18 cellular contexts compared by ENCODE assay signal in genomic region chr4:8863759-8864682, GRCh38. TPM values are rescaled to one million over a fixed set of nuclear protein-coding genes. Genes with fewer than 3 reads are reported as not detected.
DNase-seq lines count a peak whose midpoint lies in the region; ATAC-seq, FAIRE-seq and TF ChIP-seq lines count a peak whose summit lies in the region.
"Had no signal": no experiment of that assay in that cellular context is flagged by ENCODE, and none has a peak within 500 bp of the region (broad histone marks: within the 10 kb centered on the region; RNA-seq: fewer than 3 reads in every experiment).

No MANE protein-coding gene starts in this region.

- peaks cover 16% of the 10 kb centered on the region for H3K4me1 Mint-ChIP-seq in nephron progenitor cell
- H3K4me1 Mint-ChIP-seq in stimulated activated naive B cell treated with anti-CD40 and anti-IgM and Interleukin-4, amounts not matched to agents 10 μg/mL and 1 μg/mL and 100 μg/mL, for 72 hours = peaks cover 16 to 31% of the 10 kb centered on the region in 2 donors
- no peaks in the 10 kb centered on the region for H3K4me1 Mint-ChIP-seq in CD4-positive, alpha-beta T cell (ENCODE audit: low read depth)

- no peak for TF ChIP-seq RAD21 in H1 (IDR thresholded peaks at IDR 0.05 in 1 of 2, conservative IDR thresholded peaks at IDR 0.05 in 1 of 2; ENCODE audit: low read depth in 2 of 2, low read length in 2 of 2)

- H3K23me2 ChIP-seq in H1 (ENCODE audit: low read depth, low read length) = no peaks in the 10 kb centered on the region; the same call in 1 of the 2 replicates

- no peak overlapping the region for H3K27ac Mint-ChIP-seq in nephron progenitor cell
- peak overlapping the region; percentile 32 for H3K27ac Mint-ChIP-seq in stimulated activated naive B cell treated with anti-CD40 and anti-IgM and Interleukin-4, amounts not matched to agents 10 μg/mL and 1 μg/mL and 100 μg/mL, for 72 hours
- no peak overlapping the region for H3K27ac Mint-ChIP-seq in CD4-positive, alpha-beta T cell
- H3K27ac Mint-ChIP-seq: CD4-positive, CD25-positive, alpha-beta regulatory T cell; HFFc6 had no signal

- H3K27me3 Mint-ChIP-seq in nephron progenitor cell (ENCODE audit: low read depth, poor library complexity) = peaks cover 97% of the 10 kb centered on the region
- H3K27me3 Mint-ChIP-seq in stimulated activated naive B cell treated with anti-CD40 and anti-IgM and Interleukin-4, amounts not matched to agents 10 μg/mL and 1 μg/mL and 100 μg/mL, for 72 hours = peaks cover 66 to 84% of the 10 kb centered on the region in 2 donors
- peaks cover 57% of the 10 kb centered on the region for H3K27me3 Mint-ChIP-seq in CD4-positive, alpha-beta T cell

- H3K79me2 ChIP-seq in H1 (ENCODE audit: control insufficient read depth in 1 of 2, insufficient read depth in 2 of 2, low read length in 2 of 2) = no peaks in the 10 kb centered on the region

- H3K56ac ChIP-seq in H1 (replicated peaks; ENCODE audit: insufficient read length, low read depth, low read length) = no peak overlapping the region

- no peaks in the 10 kb centered on the region for H3K36me3 Mint-ChIP-seq in nephron progenitor cell (ENCODE audit: low read depth)
- H3K36me3 Mint-ChIP-seq in stimulated activated naive B cell treated with anti-CD40 and anti-IgM and Interleukin-4, amounts not matched to agents 10 μg/mL and 1 μg/mL and 100 μg/mL, for 72 hours = peaks cover 9 to 12% of the 10 kb centered on the region in 2 donors
- no peaks in the 10 kb centered on the region for H3K36me3 Mint-ChIP-seq in CD4-positive, alpha-beta T cell (ENCODE audit: low read depth)
- H3K36me3 Mint-ChIP-seq: CD4-positive, CD25-positive, alpha-beta regulatory T cell had no signal

- H4K91ac ChIP-seq in H1 (replicated peaks; ENCODE audit: insufficient read length, low read length) = no peak overlapping the region

- H2BK120ac ChIP-seq in H1 (replicated peaks; ENCODE audit: low read depth, low read length) = no peak overlapping the region

- no peak overlapping the region for H2BK15ac ChIP-seq in H1 (ENCODE audit: low read length)

- H2AK5ac ChIP-seq in H1 (ENCODE audit: low read depth, low read length) = peak overlapping the region; percentile 75

- H3K14ac ChIP-seq in H1 (ENCODE audit: insufficient read length) = no peak overlapping the region

- no peak for TF ChIP-seq POLR2A in H1 (IDR thresholded peaks at IDR 0.05; ENCODE audit: control extremely low read depth in 1 of 2, low read depth in 2 of 2, low read length in 2 of 2)

- 34% methylated on average over 28 of the region's 30 CpGs; no CpG with 5 or more reads in 1 of the 2 experiments for WGBS in H1 (ENCODE audit: extremely low coverage in 1 of 2, insufficient coverage in 1 of 2, insufficient read length in 1 of 2, insufficient replicate concordance in 2 of 2, low coverage in 1 of 2, low lambda C conversion rate in 2 of 2, missing lambda C conversion rate in 1 of 2), 2 experiments

- 0 out of 4 replicates have a peak overlapping the region, but pooled peaks of 1 of the 2 experiments have one; percentile 6 for H3K4me2 ChIP-seq in H1 (ENCODE audit: insufficient read depth in 1 of 2, low read depth in 2 of 2, low read length in 2 of 2)

- peak overlapping the region; percentile 45; the same call in 1 of the 2 replicates for H2BK12ac ChIP-seq in H1 (ENCODE audit: low read depth, low read length)

- peaks cover 99% of the 10 kb centered on the region for H3K27me3 ChIP-seq in H7 (ENCODE audit: control insufficient read depth, insufficient read depth, low read length)
- peaks cover 98 to 99% (median 99%) of the 10 kb centered on the region in 4 experiments for H3K27me3 ChIP-seq in H1 (replicated peaks in 1 of 4; ENCODE audit: control insufficient read depth in 3 of 4, extremely low read depth in 1 of 4, insufficient read depth in 3 of 4, low read length in 3 of 4)
- H3K27me3 ChIP-seq in CD4-positive, alpha-beta T cell (ENCODE audit: control insufficient read depth, insufficient read depth, low read length) = peaks cover 71% of the 10 kb centered on the region
- H3K27me3 ChIP-seq: BE2C had no signal

- peaks cover 49 to 60% of the 10 kb centered on the region in 2 experiments for H4K20me1 ChIP-seq in H1 (replicated peaks in 1 of 2; ENCODE audit: control insufficient read depth in 1 of 2, insufficient read depth in 2 of 2, low read length in 2 of 2)

- peaks cover 3 to 31% (median 12%) of the 10 kb centered on the region in 4 experiments for H3K4me1 ChIP-seq in H1 (replicated peaks in 1 of 4; ENCODE audit: control insufficient read depth in 3 of 4, insufficient read depth in 4 of 4, low read length in 3 of 4)

- H3K9me3 Mint-ChIP-seq in nephron progenitor cell = no peaks in the 10 kb centered on the region
- no peaks in the 10 kb centered on the region for H3K9me3 Mint-ChIP-seq in stimulated activated naive B cell treated with anti-CD40 and anti-IgM and Interleukin-4, amounts not matched to agents 10 μg/mL and 1 μg/mL and 100 μg/mL, for 72 hours
- no peaks in the 10 kb centered on the region for H3K9me3 Mint-ChIP-seq in CD4-positive, alpha-beta T cell
- H3K9me3 Mint-ChIP-seq: HFFc6 had no signal

- ATAC-seq in stimulated activated naive B cell treated with anti-CD40 and anti-IgM and Interleukin-4, amounts not matched to agents 10 μg/mL and 1 μg/mL and 100 μg/mL, for 72 hours (replicated peaks) = no peak
- no peak for ATAC-seq in CD4-positive, alpha-beta T cell (ENCODE audit: poor library complexity)
- ATAC-seq in GM21737 (IDR thresholded peaks at IDR 0.05; ENCODE audit: unreplicated experiment) = no peak
- ATAC-seq in activated CD4-positive, CD25-positive, alpha-beta regulatory T cell treated with anti-CD3 and anti-CD28 coated beads, Interleukin-2, amount 50 U/mL, for 24 hours = no peak

- TF ChIP-seq CTCF in H1 (IDR thresholded peaks at IDR 0.05; ENCODE audit: control extremely low read depth in 1 of 3, insufficient read depth in 1 of 3, low read depth in 1 of 3, low read length in 3 of 3) (no peak), nephron progenitor cell (IDR thresholded peaks at IDR 0.05) (no peak)
- TF ChIP-seq CTCF in CD4-positive, alpha-beta T cell (IDR thresholded peaks at IDR 0.05) = no peak

- peaks cover 0 to 3% of the 10 kb centered on the region in 2 experiments; a peak in 1 of 4 replicates for H3K9me3 ChIP-seq in H1 (ENCODE audit: insufficient read depth in 2 of 2, low read depth in 1 of 2, low read length in 1 of 2)
- H3K9me3 ChIP-seq in CD4-positive, alpha-beta T cell (ENCODE audit: control insufficient read depth, low read length) = no peaks in the 10 kb centered on the region
- H3K9me3 ChIP-seq: BE2C had no signal

- H3K27ac ChIP-seq in H1 (ENCODE audit: low read depth, low read length) = no peak overlapping the region
- no peak overlapping the region for H3K27ac ChIP-seq in CD4-positive, alpha-beta T cell (ENCODE audit: low read depth, low read length)

- no peaks in the 10 kb centered on the region for H3K79me1 ChIP-seq in H1 (ENCODE audit: low read depth, low read length)

- no peak overlapping the region for H3K9ac ChIP-seq in H1 (replicated peaks in 1 of 4; ENCODE audit: extremely low read depth in 1 of 4, low read depth in 3 of 4, low read length in 3 of 4)

- CTCF ChIA-PET in H1 (lab: Charles Lee; ENCODE audit: partially characterized antibody) = interaction anchor here (0.6 to 3.2 kb wide), 6 partner anchors 8 to 183 kb away, joined by 3 to 23 read pairs (median 4); no protein-coding TSS in a partner anchor
- CTCF ChIA-PET in CD4-positive, alpha-beta T cell (lab: Charles Lee) = no interaction called here

- no peak overlapping the region for H3K4ac ChIP-seq in H1 (replicated peaks; ENCODE audit: insufficient read length, low read depth, low read length)

- no peak overlapping the region for H2AFZ ChIP-seq in H1 (ENCODE audit: low read length)

- no peak overlapping the region for H2BK20ac ChIP-seq in H1 (ENCODE audit: low read length)

- H2BK5ac ChIP-seq in H1 (ENCODE audit: low read depth, low read length) = no peak overlapping the region

- H3K18ac ChIP-seq in H1 (ENCODE audit: extremely low read depth, low read length) = no peak overlapping the region

- H3K4me3 Mint-ChIP-seq in nephron progenitor cell = no peak overlapping the region
- no peak overlapping the region for H3K4me3 Mint-ChIP-seq in stimulated activated naive B cell treated with anti-CD40 and anti-IgM and Interleukin-4, amounts not matched to agents 10 μg/mL and 1 μg/mL and 100 μg/mL, for 72 hours
- no peak overlapping the region for H3K4me3 Mint-ChIP-seq in CD4-positive, alpha-beta T cell
- H3K4me3 Mint-ChIP-seq: CD4-positive, CD25-positive, alpha-beta regulatory T cell; HFFc6 had no signal

- H3K4me3 ChIP-seq in H7 (ENCODE audit: insufficient read depth, low read depth, low read length) (no peak overlapping the region), H1 (ENCODE audit: extremely low read depth in 1 of 4, insufficient read depth in 2 of 4, low read depth in 3 of 4, low read length in 4 of 4) (no peak overlapping the region)

- no peak for FAIRE-seq in H1 (lab: Jason Lieb, UNC)
- FAIRE-seq: A204.1 had no signal

- H4K8ac ChIP-seq in H1 (ENCODE audit: extremely low read depth, insufficient read depth, low read length) = no peak overlapping the region

- H4K5ac ChIP-seq in H1 (ENCODE audit: insufficient read length, low read depth, low read length) = no peak overlapping the region

- no peaks in the 10 kb centered on the region for H3K36me3 ChIP-seq in H7 (replicated peaks; ENCODE audit: control insufficient read depth, insufficient read depth, low read length)
- H3K36me3 ChIP-seq in H1 (ENCODE audit: control insufficient read depth in 2 of 4, insufficient read depth in 4 of 4, low read length in 3 of 4) = peaks cover 0 to 21% (median 0%) of the 10 kb centered on the region in 4 experiments; a peak in 1 of 8 replicates

- TF ChIP-seq EP300 in H1 (IDR thresholded peaks at IDR 0.05; ENCODE audit: borderline replicate concordance in 1 of 2, low read depth in 2 of 2, low read length in 2 of 2) = no peak

- intact Hi-C loops in CD4-positive, alpha-beta T cell (cut with DNase I, micrococcal nuclease) = no loop called here

- no peak overlapping the region for H3K23ac ChIP-seq in H1 (ENCODE audit: insufficient read length)

- POLR2A ChIA-PET in H1 (lab: Charles Lee; ENCODE audit: partially characterized antibody) = no interaction called here
- POLR2A ChIA-PET in CD4-positive, alpha-beta T cell (lab: Charles Lee) = no interaction called here

- DNase-seq in H7 = peak; percentile 70
- no peak for DNase-seq in H1 (ENCODE audit: low read depth in 1 of 2, low spot score in 2 of 2)
- peak; percentile 4 for DNase-seq in nephron progenitor cell
- no peak for DNase-seq in stimulated activated naive B cell treated with anti-CD40 and anti-IgM and Interleukin-4, amounts not matched to agents 10 μg/mL and 1 μg/mL and 100 μg/mL, for 72 hours
- no peak for DNase-seq in CD4-positive, alpha-beta T cell
- DNase-seq: ACHN; C1 segment of cervical spinal cord; CD4-positive, CD25-positive, alpha-beta regulatory T cell; DMS79 treated with DMSO at 0.1 percent for 48 hours; GF-D8; HCEC 1CT; HFFc6; KG1 had no signal

RNA-seq across cellular contexts. Expression of gene HMX1, which starts 7.6 kb away (rescaled TPM):
- total RNA-seq in H7 (2014; rRNA removed; shearing (Covaris generic)) = 2.0 and 4.4 TPM in 2 replicates
- 0.26 and 0.34 TPM in 2 replicates for total RNA-seq in H1 (2021; fragmentation: NEBNext Ultra II Directional; extraction: Animal tissue kit (Norgen Biotek cat#: 25700))
- 0.08 TPM in 1 of 2 replicates, not detected in the other for polyA plus RNA-seq in H1 (2011; rRNA removed)
- 0.10 TPM for polyA plus RNA-seq in H1 (2011; cell fraction: cytosol; rRNA removed)
- 0.07 TPM for polyA plus RNA-seq in H1 (2011; cell fraction: nucleus; rRNA removed)
- not detected in 4 replicates for polyA plus RNA-seq in H1 (2012, experiment 1 of 2)
- not detected for polyA plus RNA-seq in H1 (2012, experiment 2 of 2)
- 0.18 TPM for polyA plus RNA-seq in H1 (2013, experiment 1 of 2)
- 0.06 TPM for polyA plus RNA-seq in H1 (2013, experiment 2 of 2)
- not detected in 2 replicates for polyA minus RNA-seq in H1 (2011; rRNA and poly(A)+ RNA removed)
- polyA minus RNA-seq in H1 (2011; cell fraction: cytosol; rRNA and poly(A)+ RNA removed) = not detected
- polyA minus RNA-seq in H1 (2011; cell fraction: nucleus; rRNA and poly(A)+ RNA removed) = not detected
- not detected for total RNA-seq in CD4-positive, alpha-beta T cell
- total RNA-seq: CD4-positive, CD25-positive, alpha-beta regulatory T cell; HFFc6; HT-29 had no signal
- polyA plus RNA-seq: CD4-positive, CD25-positive, alpha-beta regulatory T cell had no signal

Comparison
In these comparisons a context has a peak if more than half of its experiments do, and no peak if none do; other contexts are left out.
1. DNase-seq: peak in H7 (single experiment) and nephron progenitor cell (single experiment); none in H1 (0 of 2), stimulated activated naive B cell treated with anti-CD40 and anti-IgM and Interleukin-4, amounts not matched to agents 10 μg/mL and 1 μg/mL and 100 μg/mL, for 72 hours (single experiment) and CD4-positive, alpha-beta T cell (0 of 10).